ENCODE assay signal across 8 cellular contexts in genomic region chr3:195863121-195864061, GRCh38. TPM values are rescaled to one million over a fixed set of nuclear protein-coding genes. Genes with fewer than 3 reads are reported as not detected.
DNase-seq lines count a peak whose midpoint lies in the region; ATAC-seq, FAIRE-seq and TF ChIP-seq lines count a peak whose summit lies in the region.

No MANE protein-coding gene starts in this region.

- H3K27me3 Mint-ChIP-seq in activated CD4-positive, alpha-beta T cell treated with anti-CD3 and anti-CD28 coated beads, Interleukin-2, amount 10 ng/mL, durations not matched to agents 7 days and 5 days = no peaks in the 10 kb centered on the region

- FAIRE-seq in A549 (lab: Jason Lieb, UNC) = no peak

- H3K27me3 ChIP-seq in colonic mucosa = no peaks in the 10 kb centered on the region
- H3K27me3 ChIP-seq in right lobe of liver = no peaks in the 10 kb centered on the region

- H3K4me1 ChIP-seq in A549 (peaks cover 4% of the 10 kb centered on the region; the same call in 1 of the 3 replicates), colonic mucosa (no peaks in the 10 kb centered on the region), right lobe of liver (peaks cover 0 to 16% (median 3%) of the 10 kb centered on the region in 4 donors)

- H3K4me3 ChIP-seq in A549 = no peak overlapping the region
- H3K4me3 ChIP-seq in colonic mucosa = no peak overlapping the region
- no peak overlapping the region for H3K4me3 ChIP-seq in right lobe of liver

- H3K36me3 ChIP-seq in colonic mucosa (no peaks in the 10 kb centered on the region), right lobe of liver (peaks cover 0 to 5% (median 2%) of the 10 kb centered on the region in 4 donors)

- no peak overlapping the region for H3K4me3 Mint-ChIP-seq in activated CD4-positive, alpha-beta T cell treated with anti-CD3 and anti-CD28 coated beads, Interleukin-2, amount 10 ng/mL, durations not matched to agents 7 days and 5 days

- POLR2A ChIA-PET in A549 (lab: Yijun Ruan, JAX) = no interaction called here
- POLR2A ChIA-PET in activated CD4-positive, alpha-beta T cell treated with anti-CD3 and anti-CD28 coated beads, Interleukin-2, amount 10 ng/mL, durations not matched to agents 7 days and 5 days (lab: Charles Lee) = no interaction called here

- H3K36me3 Mint-ChIP-seq in activated CD4-positive, alpha-beta T cell treated with anti-CD3 and anti-CD28 coated beads, Interleukin-2, amount 10 ng/mL, durations not matched to agents 7 days and 5 days (ENCODE audit: low read depth) = peaks cover 7% of the 10 kb centered on the region

- TF ChIP-seq CTCF in A549 (IDR thresholded peaks at IDR 0.05) (peak; percentile 74), colonic mucosa (IDR thresholded peaks at IDR 0.05) (peak; percentile 95), right lobe of liver (IDR thresholded peaks at IDR 0.05) (peak; percentile 96 to 98 (median 98))

- no peaks in the 10 kb centered on the region for H3K9me3 Mint-ChIP-seq in activated CD4-positive, alpha-beta T cell treated with anti-CD3 and anti-CD28 coated beads, Interleukin-2, amount 10 ng/mL, durations not matched to agents 7 days and 5 days

- H3K4me1 Mint-ChIP-seq in activated CD4-positive, alpha-beta T cell treated with anti-CD3 and anti-CD28 coated beads, Interleukin-2, amount 10 ng/mL, durations not matched to agents 7 days and 5 days = peaks cover 5% of the 10 kb centered on the region

- 30% methylated on average over 13 of the region's 30 CpGs for WGBS in A549 (ENCODE audit: missing lambda C conversion rate)
- WGBS in right lobe of liver (ENCODE audit: insufficient coverage, low coverage, low lambda C conversion rate, missing lambda C conversion rate) = 17% methylated on average over 14 of the region's 30 CpGs

- peak; percentile 69 to 73 for TF ChIP-seq RAD21 in A549 (conservative IDR thresholded peaks at IDR 0.05 in 1 of 2, IDR thresholded peaks at IDR 0.05 in 1 of 2)

- TF ChIP-seq EP300 in A549 (IDR thresholded peaks at IDR 0.05) = no peak

- no peak overlapping the region for H3K4me2 ChIP-seq in A549

- peak overlapping the region; percentile 50 for H3K27ac Mint-ChIP-seq in activated CD4-positive, alpha-beta T cell treated with anti-CD3 and anti-CD28 coated beads, Interleukin-2, amount 10 ng/mL, durations not matched to agents 7 days and 5 days

- ATAC-seq in A549 (peak; percentile 96 to 99), right lobe of liver (peak; percentile 92 to 97 (median 94)), GM21528 (IDR thresholded peaks at IDR 0.05; ENCODE audit: low FRiP score, unreplicated experiment) (no peak)

- H3K27ac ChIP-seq in A549 (no peak overlapping the region), colonic mucosa (no peak overlapping the region), right lobe of liver (no peak overlapping the region)

- peak overlapping the region in 1 of 2 donors; percentile 1 for H3K9ac ChIP-seq in colonic mucosa (ENCODE audit: low read depth in 2 of 2, low read length in 2 of 2)

- no peak for TF ChIP-seq POLR2A in A549 (IDR thresholded peaks at IDR 0.05; ENCODE audit: low read length)
- TF ChIP-seq POLR2A in right lobe of liver (IDR thresholded peaks at IDR 0.05) = no peak

- intact Hi-C loops in colonic mucosa (cut with DNase I) (loop anchor here (5.0 kb wide), 1 partner anchor 49 kb away; no protein-coding TSS in a partner anchor), right lobe of liver (cut with DNase I) (loop anchor here in 1 of 2 donors (5.0 kb wide), 1 partner anchor 34 kb away; no protein-coding TSS in a partner anchor)

- CTCF ChIA-PET in A549 (lab: Yijun Ruan, JAX) = interaction anchor here (0.6 to 4.7 kb wide), 15 partner anchors 9 to 52 kb away, joined by 3 to 134 read pairs (median 5); no protein-coding TSS in a partner anchor
- CTCF ChIA-PET in activated CD4-positive, alpha-beta T cell treated with anti-CD3 and anti-CD28 coated beads, Interleukin-2, amount 10 ng/mL, durations not matched to agents 7 days and 5 days (lab: Charles Lee) = interaction anchor here (0.6 to 1.0 kb wide), 6 partner anchors 21 to 52 kb away, joined by 3 to 4 read pairs (median 4); no protein-coding TSS in a partner anchor

- DNase-seq in A549 (ENCODE audit: low read depth in 1 of 2, low spot score in 1 of 2) (peak; percentile 53 to 79), GM19238 (ENCODE audit: insufficient read length, low spot score) (peak; percentile 75), NCI-H226 (peak; percentile 64), colonic mucosa (peak; percentile 89), right lobe of liver (peak; percentile 92 to 93 (median 92))
- DNase-seq in activated CD4-positive, alpha-beta T cell treated with anti-CD3 and anti-CD28 coated beads, Interleukin-2, amount 10 ng/mL, durations not matched to agents 7 days and 5 days = peak; percentile 61
- DNase-seq in stimulated activated CD4-positive, alpha-beta T cell treated with anti-CD3 and anti-CD28 coated beads, Interleukin-4, amount 100 ng/mL, for 24 hours = peak; percentile 73

- H3K9me3 ChIP-seq in A549 (no peaks in the 10 kb centered on the region), colonic mucosa (no peaks in the 10 kb centered on the region), right lobe of liver (no peaks in the 10 kb centered on the region)

TF ChIP-seq in A549, 52 proteins besides CTCF, POLR2A, EP300 and RAD21:
- peak; percentile 80 for TF ChIP-seq SMC3 (IDR thresholded peaks at IDR 0.05)
- no peak for TF ChIP-seq ZNF302 (CRISPR knock-in tag; IDR thresholded peaks at IDR 0.05)
- no peak for TF ChIP-seq ZC3H11A (IDR thresholded peaks at IDR 0.05)

RNA-seq across cellular contexts. Expression of gene TNK2, which starts 45.0 kb away (rescaled TPM):
- 2.2 and 3.8 TPM in 2 replicates for polyA plus RNA-seq in A549 (2011; rRNA removed)
- 8.2 and 11.2 TPM in 2 replicates for polyA plus RNA-seq in A549 (2012; cell fraction: cytosol; rRNA removed)
- polyA plus RNA-seq in A549 (2012; cell fraction: nucleus; rRNA removed) = 46.2 and 50.4 TPM in 2 replicates
- polyA plus RNA-seq in A549 (2017; fragmentation: RNase III; extraction: RNeasy Plus Mini Kit Qiagen cat#74134 plus additional on column Dnase treatment) = 11.3 to 12.7 TPM (median 12.5 TPM) in 3 replicates
- polyA minus RNA-seq in A549 (2011; rRNA and poly(A)+ RNA removed) = 3.3 and 8.4 TPM in 2 replicates
- total RNA-seq in activated CD4-positive, alpha-beta T cell treated with anti-CD3 and anti-CD28 coated beads, Interleukin-2, amount 10 ng/mL, durations not matched to agents 7 days and 5 days = 100 to 1,000 TPM; 121 to 136 TPM
- 10 to 100 TPM; 23.8 to 28.5 TPM for total RNA-seq in colonic mucosa
- 10 to 100 TPM; 12.6 to 52.5 (median 25.3) TPM for total RNA-seq in right lobe of liver

RNA-seq across cellular contexts. Expression of gene MUC4, which starts 51.7 kb away (rescaled TPM):
- polyA plus RNA-seq in A549 (2011; rRNA removed) = 0.04 TPM in 1 of 2 replicates, not detected in the other
- polyA plus RNA-seq in A549 (2012; cell fraction: cytosol; rRNA removed) = 0.01 and 0.03 TPM in 2 replicates
- polyA plus RNA-seq in A549 (2012; cell fraction: nucleus; rRNA removed) = 0.01 TPM in 1 of 2 replicates, not detected in the other
- not detected in 3 replicates for polyA plus RNA-seq in A549 (2017; fragmentation: RNase III; extraction: RNeasy Plus Mini Kit Qiagen cat#74134 plus additional on column Dnase treatment)
- 0.04 TPM in 1 of 2 replicates, not detected in the other for polyA minus RNA-seq in A549 (2011; rRNA and poly(A)+ RNA removed)
- total RNA-seq in activated CD4-positive, alpha-beta T cell treated with anti-CD3 and anti-CD28 coated beads, Interleukin-2, amount 10 ng/mL, durations not matched to agents 7 days and 5 days = under 1 TPM; under 0.01 to 0.15 TPM
- 100 to 1,000 TPM; 150 to 203 TPM for total RNA-seq in colonic mucosa
- total RNA-seq in right lobe of liver = under 1 TPM in 2 of 6 experiments, not detected in 4; 0.07 to 0.20 TPM

Comparison
In these comparisons a context has a peak if more than half of its experiments do, and no peak if none do; other contexts are left out.
1. RNA of gene MUC4, which starts 51.7 kb away (total RNA-seq): 150 to 203 TPM in colonic mucosa; under 0.01 to 0.15 TPM in activated CD4-positive, alpha-beta T cell treated with anti-CD3 and anti-CD28 coated beads, Interleukin-2, amount 10 ng/mL, durations not matched to agents 7 days and 5 days and 0.07 to 0.20 TPM in right lobe of liver; every median in the first group is over 100 times any median in the second.
2. Peak in every context shown above with its lines, with median percentiles within 50 percentile points of each other: DNase-seq and CTCF ChIP-seq.